ENCODE assay signal across 24 cellular contexts in genomic region chr2:15074751-15075700, GRCh38.
"Had no signal": no experiment of that assay in that cellular context is flagged by ENCODE, and none has a peak within 500 bp of the region (broad histone marks: within the 10 kb centered on the region; RNA-seq: fewer than 3 reads in every experiment).

No MANE protein-coding gene starts in this region.

- H3K4me1 Mint-ChIP-seq: activated naive CD8-positive, alpha-beta T cell treated with anti-CD3 and anti-CD28 coated beads, Interleukin-2, amount 50 U/mL, for 24 hours; naive B cell; stimulated activated naive B cell treated with anti-CD40 and anti-IgM and Interleukin-4, amounts not matched to agents 10 μg/mL and 1 μg/mL and 100 μg/mL, for 72 hours; T-helper 17 cell had no signal

- H3K27ac ChIP-seq: brain microvascular endothelial cell, epithelial cell of prostate, hepatocyte, parathyroid adenoma, upper lobe of right lung had no signal

- H3K79me2 ChIP-seq: hepatocyte, parathyroid adenoma had no signal

- H2AFZ ChIP-seq: hepatocyte, parathyroid adenoma had no signal

- H3K27ac Mint-ChIP-seq: activated CD4-positive, alpha-beta memory T cell treated with anti-CD3 and anti-CD28 coated beads for 36 hours; activated naive CD8-positive, alpha-beta T cell treated with anti-CD3 and anti-CD28 coated beads, Interleukin-2, amount 50 U/mL, for 24 hours; activated T-helper 1 cell treated with anti-CD3 and anti-CD28 coated beads, Interleukin-12 subunit alpha, Interleukin-12 subunit beta, Interleukin-2, Interleukin-4 antibody, amounts not matched to agents 30 ng/mL and 10 ng/mL and 1 ng/mL, durations not matched to agents 14 hours and 24 hours and 36 hours; naive B cell; stimulated activated naive B cell treated with anti-CD40 and anti-IgM and Interleukin-4, amounts not matched to agents 10 μg/mL and 1 μg/mL and 100 μg/mL, for 72 hours; T-helper 17 cell had no signal

- DNase-seq: activated CD4-positive, alpha-beta memory T cell treated with anti-CD3 and anti-CD28 coated beads for 36 hours; activated CD4-positive, alpha-beta T cell treated with anti-CD3 and anti-CD28 coated beads for 4 hours; activated CD4-positive, CD25-positive, alpha-beta regulatory T cell; activated gamma-delta T cell; activated naive CD4-positive, alpha-beta T cell treated with anti-CD3 and anti-CD28 coated beads, Interleukin-2, amount 50 U/mL, for 16 hours; activated naive CD8-positive, alpha-beta T cell treated with anti-CD3 and anti-CD28 coated beads, Interleukin-2, amount 50 U/mL, for 24 hours; activated T-cell treated with anti-CD3 and anti-CD28 coated beads for 4 hours; brain microvascular endothelial cell; central memory CD4-positive, alpha-beta T cell; foreskin fibroblast; mesenchymal stem cell; mucosa of descending colon; naive B cell; small intestine; stimulated activated CD4-positive, alpha-beta T cell treated with anti-CD3 and anti-CD28 coated beads, Interleukin-2, amount 100 ng/mL, for 24 hours; stimulated activated naive B cell treated with anti-CD40 and anti-IgM and Interleukin-4, amounts not matched to agents 10 μg/mL and 1 μg/mL and 100 μg/mL, for 72 hours; SW 1271; T-helper 17 cell; upper lobe of right lung had no signal

- H3K9me3 Mint-ChIP-seq: activated CD4-positive, alpha-beta memory T cell treated with anti-CD3 and anti-CD28 coated beads for 36 hours; activated naive CD8-positive, alpha-beta T cell treated with anti-CD3 and anti-CD28 coated beads, Interleukin-2, amount 50 U/mL, for 24 hours; activated T-helper 1 cell treated with anti-CD3 and anti-CD28 coated beads, Interleukin-12 subunit alpha, Interleukin-12 subunit beta, Interleukin-2, Interleukin-4 antibody, amounts not matched to agents 30 ng/mL and 10 ng/mL and 1 ng/mL, durations not matched to agents 14 hours and 24 hours and 36 hours had no signal

- H3K9me3 ChIP-seq: mucosa of descending colon, upper lobe of right lung had no signal

- H3K4me3 ChIP-seq: hepatocyte, mucosa of descending colon, upper lobe of right lung had no signal

- H3K4me1 ChIP-seq: parathyroid adenoma, upper lobe of right lung had no signal

- H3K36me3 Mint-ChIP-seq: activated CD4-positive, alpha-beta memory T cell treated with anti-CD3 and anti-CD28 coated beads for 36 hours; naive B cell; stimulated activated naive B cell treated with anti-CD40 and anti-IgM and Interleukin-4, amounts not matched to agents 10 μg/mL and 1 μg/mL and 100 μg/mL, for 72 hours had no signal

- H3K4me3 Mint-ChIP-seq: activated CD4-positive, alpha-beta memory T cell treated with anti-CD3 and anti-CD28 coated beads for 36 hours; activated naive CD8-positive, alpha-beta T cell treated with anti-CD3 and anti-CD28 coated beads, Interleukin-2, amount 50 U/mL, for 24 hours; activated T-helper 1 cell treated with anti-CD3 and anti-CD28 coated beads, Interleukin-12 subunit alpha, Interleukin-12 subunit beta, Interleukin-2, Interleukin-4 antibody, amounts not matched to agents 30 ng/mL and 10 ng/mL and 1 ng/mL, durations not matched to agents 14 hours and 24 hours and 36 hours; naive B cell; stimulated activated naive B cell treated with anti-CD40 and anti-IgM and Interleukin-4, amounts not matched to agents 10 μg/mL and 1 μg/mL and 100 μg/mL, for 72 hours; T-helper 17 cell had no signal

- H3K36me3 ChIP-seq: brain microvascular endothelial cell, upper lobe of right lung had no signal

- H3K27me3 Mint-ChIP-seq: naive B cell; stimulated activated naive B cell treated with anti-CD40 and anti-IgM and Interleukin-4, amounts not matched to agents 10 μg/mL and 1 μg/mL and 100 μg/mL, for 72 hours had no signal

- ATAC-seq: activated naive CD8-positive, alpha-beta T cell treated with anti-CD3 and anti-CD28 coated beads, Interleukin-2, amount 50 U/mL, for 24 hours; mucosa of descending colon; sciatic nerve; stimulated activated naive B cell treated with anti-CD40 and anti-IgM and Interleukin-4, amounts not matched to agents 10 μg/mL and 1 μg/mL and 100 μg/mL, for 72 hours; T-helper 17 cell; upper lobe of right lung had no signal

- H3K4me2 ChIP-seq: hepatocyte had no signal

- H3K27me3 ChIP-seq: brain microvascular endothelial cell, hepatocyte, upper lobe of right lung had no signal
